20 cellular contexts compared by ENCODE assay signal in genomic region chr1:103326595-103326994, GRCh38.
"Had no signal": no experiment of that assay in that cellular context is flagged by ENCODE, and none has a peak within 500 bp of the region (broad histone marks: within the 10 kb centered on the region; RNA-seq: fewer than 3 reads in every experiment).

No MANE protein-coding gene starts in this region.

- ATAC-seq: effector memory CD8-positive, alpha-beta T cell; heart right ventricle; left lung; mucosa of descending colon; naive thymus-derived CD4-positive, alpha-beta T cell; sciatic nerve; stimulated activated memory B cell treated with anti-CD40 and anti-IgM and Interleukin-4, amounts not matched to agents 10 μg/mL and 1 μg/mL and 100 μg/mL, for 72 hours; upper lobe of right lung had no signal

- DNase-seq: cortex of kidney; effector memory CD8-positive, alpha-beta T cell; erythroblast; esophagus squamous epithelium; foreskin melanocyte; glutamatergic neuron; heart right ventricle; hippocampal formation; immature natural killer cell; kidney; left lung; mesenchymal stem cell; mucosa of descending colon; naive thymus-derived CD4-positive, alpha-beta T cell; nucleus accumbens; stimulated activated CD4-positive, alpha-beta T cell treated with anti-CD3 and anti-CD28 coated beads, Interleukin-4, amount 100 ng/mL, for 4 hours; upper lobe of right lung; uterus had no signal
